Comparison of ENCODE assay signal across 1 cellular context in genomic region chr20:63702751-63703470, GRCh38.
TF ChIP-seq lines count a peak whose summit lies in the region.

No MANE protein-coding gene starts in this region.

TF ChIP-seq in HepG2, 621 proteins besides CTCF, POLR2A, EP300 and RAD21 (continued from another document):
- TF ChIP-seq MNT (IDR thresholded peaks at IDR 0.05) (no peak), NFYC (CRISPR knock-in tag; IDR thresholded peaks at IDR 0.05) (no peak)
TF ChIP-seq in HepG2: peak in this region for 23.
